8 cellular contexts compared by ENCODE assay signal in genomic region chr19:55503447-55504251, GRCh38. TPM values are rescaled to one million over a fixed set of nuclear protein-coding genes. Genes with fewer than 3 reads are reported as not detected.
A peak's percentile ranks its signal among the peaks of the same experiment; 100 is the strongest.
DNase-seq lines count a peak whose midpoint lies in the region; ATAC-seq and TF ChIP-seq lines count a peak whose summit lies in the region.

No MANE protein-coding gene starts in this region.

- H2BK20ac ChIP-seq in IMR-90 (ENCODE audit: low read depth, low read length) = no peak overlapping the region

- no peak overlapping the region for H3K9ac ChIP-seq in IMR-90 (ENCODE audit: low read depth, low read length)

- intact Hi-C loops in IMR-90 (cut with micrococcal nuclease) = loop anchor here (1.0 to 5.0 kb wide), 3 partner anchors 36 to 362 kb away; partner anchors contain the start of gene UBE2S

- H3K18ac ChIP-seq in IMR-90 (ENCODE audit: low read depth, low read length) = no peak overlapping the region

- peak overlapping the region; percentile 5; the same call in 1 of the 2 replicates for H3K27ac ChIP-seq in IMR-90 (ENCODE audit: insufficient read depth, low read length)

- H3K9me1 ChIP-seq in IMR-90 (ENCODE audit: insufficient read depth, low read length) = no peaks in the 10 kb centered on the region

- no peaks in the 10 kb centered on the region for H3K9me3 ChIP-seq in IMR-90 (ENCODE audit: control insufficient read depth, insufficient read depth, low read length)

- BruUV-seq in IMR-90 (replicated peaks; lab: Mats Ljungman, UMichigan) = no TSS peak

- H3K4me1 ChIP-seq in IMR-90 (ENCODE audit: control insufficient read depth, insufficient read depth, low read length) = no peaks in the 10 kb centered on the region

- DNase-seq in DMS114 treated with DMSO at 0.1 percent for 48 hours (lab: John Stamatoyannopoulos, UW; ENCODE audit: unreplicated experiment) (peak; percentile 29), IMR-90 (peak; percentile 90), OCI-M1 (lab: John Stamatoyannopoulos, UW) (peak; percentile 97), activated T-cell treated with anti-CD3 and anti-CD28 coated beads for 48 hours (ENCODE audit: low read depth) (peak; percentile 90), myocyte (ENCODE audit: low read depth) (peak; percentile 89)
- DNase-seq in stimulated activated CD8-positive, alpha-beta memory T cell treated with anti-CD3 and anti-CD28 coated beads, Interleukin-7, amount 100 ng/mL, for 24 hours (ENCODE audit: low read depth) = peak; percentile 89

- H2BK15ac ChIP-seq in IMR-90 (ENCODE audit: low read depth, low read length) = no peak overlapping the region; the same call in 2 of the 3 replicates

- peaks cover 10% of the 10 kb centered on the region; the same call in 1 of the 2 replicates for H3K36me3 ChIP-seq in IMR-90 (ENCODE audit: control insufficient read depth, insufficient read depth, low read length)

- no peak overlapping the region for H3K56ac ChIP-seq in IMR-90 (ENCODE audit: extremely low read depth, insufficient read depth, low read length)

- 24% methylated on average over 26 of the region's 68 CpGs; no CpG with 5 or more reads in 1 of the 2 experiments for WGBS in IMR-90 (ENCODE audit: extremely low coverage in 2 of 2, insufficient read length in 1 of 2), 2 experiments

- no peak overlapping the region for H3K14ac ChIP-seq in IMR-90 (replicated peaks; ENCODE audit: low read depth, low read length)

- H2BK120ac ChIP-seq in IMR-90 (ENCODE audit: low read depth, low read length) = peak overlapping the region; percentile 38; the same call in 1 of the 2 replicates

- dilution Hi-C loops in IMR-90 (cut with HindIII; ENCODE audit: low sequenced_read_pairs, unreplicated experiment) = no loop called here

- in situ Hi-C loops in IMR-90 (cut with MboI; ENCODE audit: low sequenced_read_pairs) = no loop called here

- peak; percentile 97 for TF ChIP-seq CTCF in IMR-90 (conservative IDR thresholded peaks at IDR 0.05; ENCODE audit: low read depth, low read length)

- H3K4me2 ChIP-seq in IMR-90 (ENCODE audit: low read depth, low read length) = peak overlapping the region; percentile 80

- POLR2A ChIA-PET in IMR-90 (lab: Charles Lee; ENCODE audit: unreplicated experiment) = interaction anchor here (0.7 kb wide), 2 partner anchors 10 to 27 kb away, joined by 3 read pairs; no protein-coding TSS in a partner anchor

- no peaks in the 10 kb centered on the region for H4K20me1 ChIP-seq in IMR-90 (ENCODE audit: insufficient read depth, low read length)

- H2AFZ ChIP-seq in IMR-90 (replicated peaks; ENCODE audit: low read length, poor library complexity) = peak overlapping the region; percentile 97

- H2AK5ac ChIP-seq in IMR-90 (ENCODE audit: low read depth, low read length) = no peak overlapping the region

- peak overlapping the region in 1 of 2 experiments; percentile 68; a peak in 1 of 4 replicates for H4K8ac ChIP-seq in IMR-90 (ENCODE audit: low read depth in 2 of 2, low read length in 2 of 2)

- no peak overlapping the region; the same call in 1 of the 2 replicates for H4K91ac ChIP-seq in IMR-90 (ENCODE audit: insufficient read depth, low read depth, low read length)

- H3K23ac ChIP-seq in IMR-90 (ENCODE audit: low read depth, low read length) = no peak overlapping the region

- H3K4me3 ChIP-seq in IMR-90 (ENCODE audit: insufficient read depth, low read depth, low read length) = peak overlapping the region; percentile 48

- no peaks in the 10 kb centered on the region for H3K79me1 ChIP-seq in IMR-90 (ENCODE audit: low read depth in 1 of 2, low read length in 2 of 2)

- CTCF ChIA-PET in IMR-90 (lab: Yijun Ruan, JAX) = interaction anchor here (0.5 to 2.0 kb wide), 24 partner anchors 8 to 362 kb away, joined by 3 to 24 read pairs (median 4); partner anchors contain the start of genes ISOC2, NAT14, ZNF628 and ZNF865

- H2AK9ac ChIP-seq in IMR-90 (replicated peaks; ENCODE audit: low read depth, low read length, poor library complexity) = peak overlapping the region; percentile 80

- no peaks in the 10 kb centered on the region for H3K27me3 ChIP-seq in IMR-90 (ENCODE audit: control insufficient read depth, insufficient read depth, low read length)

- TF ChIP-seq RAD21 in IMR-90 (IDR thresholded peaks at IDR 0.05; ENCODE audit: low read length) = peak; percentile 95

- H2BK5ac ChIP-seq in IMR-90 (ENCODE audit: low read depth, low read length, poor library complexity, severe bottlenecking) = no peak overlapping the region

- 0 out of 2 replicates have a peak overlapping the region, but pooled peaks have one; percentile 19 for H3K4ac ChIP-seq in IMR-90 (ENCODE audit: low read depth, low read length)

- H4K5ac ChIP-seq in IMR-90 (ENCODE audit: low read depth, low read length) = no peak overlapping the region

- peak; percentile 62; the same call in 1 of the 2 replicates for TF ChIP-seq POLR2A in IMR-90 (IDR thresholded peaks at IDR 0.05; ENCODE audit: low read depth, low read length)

- ATAC-seq in GM21528 (IDR thresholded peaks at IDR 0.05; ENCODE audit: low FRiP score, unreplicated experiment) (peak; percentile 88), IMR-90 (ENCODE audit: low read depth) (peak; percentile 98), esophagus mucosa (peak; percentile 88)

TF ChIP-seq in IMR-90, 13 proteins besides CTCF, POLR2A, EP300 and RAD21:
- TF ChIP-seq USF2 (IDR thresholded peaks at IDR 0.05; ENCODE audit: low read depth, low read length) (peak; percentile 72; the same call in 1 of the 2 replicates), RCOR1 (IDR thresholded peaks at IDR 0.05; ENCODE audit: insufficient replicate concordance, low read length) (no peak), CHD1 (IDR thresholded peaks at IDR 0.05; ENCODE audit: low read depth, low read length) (no peak), FOS (IDR thresholded peaks at IDR 0.05; ENCODE audit: low read depth, low read length) (peak; percentile 12; the same call in 1 of the 2 replicates), SMC3 (IDR thresholded peaks at IDR 0.05; ENCODE audit: low read depth, low read length) (peak; percentile 89), CEBPB (IDR thresholded peaks at IDR 0.05; ENCODE audit: low read depth, low read length) (no peak), MAZ (IDR thresholded peaks at IDR 0.05; ENCODE audit: borderline replicate concordance, low read depth, low read length) (peak; percentile 11; the same call in 1 of the 2 replicates), ELK1 (IDR thresholded peaks at IDR 0.05; ENCODE audit: borderline replicate concordance, low read depth, low read length) (no peak), RFX5 (IDR thresholded peaks at IDR 0.05; ENCODE audit: low read depth, low read length) (peak; percentile 99), MXI1 (IDR thresholded peaks at IDR 0.05; ENCODE audit: borderline replicate concordance, low read depth, low read length) (no peak), BHLHE40 (IDR thresholded peaks at IDR 0.05; ENCODE audit: low read depth, low read length) (peak; percentile 89), NFE2L2 (IDR thresholded peaks at IDR 0.05; ENCODE audit: low read depth, low read length) (0 out of 2 replicates have a peak, but pooled peaks have one; percentile 16), MAFK (IDR thresholded peaks at IDR 0.05; ENCODE audit: low read depth, low read length) (no peak)

RNA-seq across cellular contexts. Expression of gene SSC5D, which starts 15.4 kb away (rescaled TPM):
- total RNA-seq in IMR-90 (2012; rRNA removed) (1.4 and 1.7 TPM in 2 replicates), esophagus mucosa (0.24 TPM), myocyte (1.2 and 2.1 TPM in 2 replicates)
- 14.1 and 19.1 TPM in 2 replicates for polyA plus RNA-seq in IMR-90 (2012; rRNA removed)
- polyA plus RNA-seq in IMR-90 (2012; cell fraction: cytosol; rRNA removed) = 10.9 and 19.1 TPM in 2 replicates
- polyA plus RNA-seq in IMR-90 (2012; cell fraction: nucleus; rRNA removed; ENCODE audit: low replicate concordance) = 44.4 and 80.8 TPM in 2 replicates
- 23.5 TPM for polyA plus RNA-seq in myocyte (2012)

RNA-seq across cellular contexts. Expression of gene NAT14, which starts 18.7 kb away (rescaled TPM):
- total RNA-seq in IMR-90 (2012; rRNA removed) = 4.3 and 7.2 TPM in 2 replicates
- polyA plus RNA-seq in IMR-90 (2012; rRNA removed) = 40.9 and 41.2 TPM in 2 replicates
- polyA plus RNA-seq in IMR-90 (2012; cell fraction: cytosol; rRNA removed) = 42.0 and 62.9 TPM in 2 replicates
- polyA plus RNA-seq in IMR-90 (2012; cell fraction: nucleus; rRNA removed; ENCODE audit: low replicate concordance) = 65.5 and 111 TPM in 2 replicates
- 7.5 TPM for total RNA-seq in esophagus mucosa
- total RNA-seq in myocyte = 24.7 and 26.4 TPM in 2 replicates
- 62.1 TPM for polyA plus RNA-seq in myocyte (2012)

RNA-seq across cellular contexts. Expression of gene ZNF628, which starts 27.2 kb away (rescaled TPM):
- total RNA-seq in IMR-90 (2012; rRNA removed) = 0.18 and 0.28 TPM in 2 replicates
- 1.9 and 2.6 TPM in 2 replicates for polyA plus RNA-seq in IMR-90 (2012; rRNA removed)
- polyA plus RNA-seq in IMR-90 (2012; cell fraction: cytosol; rRNA removed) = 2.0 and 4.3 TPM in 2 replicates
- 4.7 and 12.2 TPM in 2 replicates for polyA plus RNA-seq in IMR-90 (2012; cell fraction: nucleus; rRNA removed; ENCODE audit: low replicate concordance)
- total RNA-seq in esophagus mucosa = 3.7 TPM
- total RNA-seq in myocyte = 7.1 and 12.3 TPM in 2 replicates
- polyA plus RNA-seq in myocyte (2012) = 7.1 TPM

RNA-seq across cellular contexts. Expression of gene SBK2, which starts 33.3 kb away (rescaled TPM):
- total RNA-seq in IMR-90 (2012; rRNA removed) (not detected in 2 replicates), esophagus mucosa (not detected), myocyte (39.9 and 84.5 TPM in 2 replicates)
- polyA plus RNA-seq in IMR-90 (2012; rRNA removed) = 0.30 and 0.48 TPM in 2 replicates
- polyA plus RNA-seq in IMR-90 (2012; cell fraction: cytosol; rRNA removed) = 0.47 TPM in 1 of 2 replicates, not detected in the other
- 3.7 and 5.3 TPM in 2 replicates for polyA plus RNA-seq in IMR-90 (2012; cell fraction: nucleus; rRNA removed; ENCODE audit: low replicate concordance)
- polyA plus RNA-seq in myocyte (2012) = 19.5 TPM

RNA-seq across cellular contexts. Expression of gene C19orf85, which starts 39.1 kb away (rescaled TPM):
- total RNA-seq in IMR-90 (2012; rRNA removed) (not detected in 2 replicates), esophagus mucosa (not detected), myocyte (not detected in 2 replicates)
- not detected in 2 replicates for polyA plus RNA-seq in IMR-90 (2012; rRNA removed)
- polyA plus RNA-seq in IMR-90 (2012; cell fraction: cytosol; rRNA removed) = not detected in 2 replicates
- polyA plus RNA-seq in IMR-90 (2012; cell fraction: nucleus; rRNA removed; ENCODE audit: low replicate concordance) = 0.11 TPM in 1 of 2 replicates, not detected in the other
- polyA plus RNA-seq in myocyte (2012) = 0.13 TPM

Comparison
In these comparisons a context has a peak if more than half of its experiments do, and no peak if none do; other contexts are left out.
1. Peak in every context shown above with its lines: DNase-seq, ATAC-seq, H3K4me3 ChIP-seq and H3K27ac ChIP-seq.
2. DNase-seq: peak in every context shown above with its lines; median percentile 97 in OCI-M1; 90 in IMR-90; 90 in activated T-cell treated with anti-CD3 and anti-CD28 coated beads for 48 hours; 89 in myocyte; 89 in stimulated activated CD8-positive, alpha-beta memory T cell treated with anti-CD3 and anti-CD28 coated beads, Interleukin-7, amount 100 ng/mL, for 24 hours; 29 in DMS114 treated with DMSO at 0.1 percent for 48 hours.